In the genomic region with DNA sequence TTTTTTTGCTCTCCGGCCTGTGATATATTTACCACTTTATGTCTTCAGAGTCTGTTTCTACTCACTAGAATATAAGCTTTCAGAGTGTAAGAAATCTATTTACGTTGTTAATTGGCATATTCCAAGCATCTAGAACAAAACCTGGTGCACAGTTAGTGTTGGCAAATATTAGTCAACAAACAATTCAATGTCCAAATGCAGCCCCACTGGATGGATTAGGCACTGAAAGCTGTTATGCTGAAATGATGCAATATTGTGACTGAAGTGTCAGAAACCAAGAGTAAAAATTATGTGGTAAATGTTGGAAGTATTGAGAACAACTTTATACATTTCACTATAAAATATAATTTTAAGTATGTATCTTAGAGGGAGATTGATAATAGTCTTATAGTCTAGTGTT, we compare ENCODE assay signal across 26 cellular contexts. TPM values are rescaled to one million over a fixed set of nuclear protein-coding genes. Genes with fewer than 3 reads are reported as not detected.
DNase-seq lines count a peak whose midpoint lies in the region; ATAC-seq, FAIRE-seq and TF ChIP-seq lines count a peak whose summit lies in the region.
"Had no signal": no experiment of that assay in that cellular context is flagged by ENCODE, and none has a peak within 500 bp of the region (broad histone marks: within the 10 kb centered on the region; RNA-seq: fewer than 3 reads in every experiment).

No MANE protein-coding gene starts in this region.

- POLR2A ChIA-PET in activated CD4-positive, alpha-beta memory T cell treated with anti-CD3 and anti-CD28 coated beads, Interleukin-2, amount 10 ng/mL, durations not matched to agents 7 days and 5 days (lab: Charles Lee): no interaction called here
- POLR2A ChIA-PET in activated CD4-positive, alpha-beta memory T cell treated with anti-CD3 and anti-CD28 coated beads for 36 hours (lab: Charles Lee): no interaction called here

- no peak overlapping the region for H3K4me3 Mint-ChIP-seq in activated CD4-positive, alpha-beta memory T cell treated with anti-CD3 and anti-CD28 coated beads, Interleukin-2, amount 10 ng/mL, durations not matched to agents 7 days and 5 days
- H3K4me3 Mint-ChIP-seq in activated CD4-positive, alpha-beta memory T cell treated with anti-CD3 and anti-CD28 coated beads for 36 hours: no peak overlapping the region
- no peak overlapping the region for H3K4me3 Mint-ChIP-seq in T-helper 17 cell
- no peak overlapping the region for H3K4me3 Mint-ChIP-seq in immature natural killer cell
- H3K4me3 Mint-ChIP-seq in natural killer cell: no peak overlapping the region
- H3K4me3 Mint-ChIP-seq: CD4-positive, alpha-beta T cell had no signal

- H3K27ac Mint-ChIP-seq in activated CD4-positive, alpha-beta memory T cell treated with anti-CD3 and anti-CD28 coated beads, Interleukin-2, amount 10 ng/mL, durations not matched to agents 7 days and 5 days: peak overlapping the region; percentile 7
- H3K27ac Mint-ChIP-seq in activated CD4-positive, alpha-beta memory T cell treated with anti-CD3 and anti-CD28 coated beads for 36 hours: no peak overlapping the region
- peak overlapping the region; percentile 6 for H3K27ac Mint-ChIP-seq in T-helper 17 cell
- peak overlapping the region in 5 of 6 donors; percentile 9 to 73 (median 47) for H3K27ac Mint-ChIP-seq in immature natural killer cell
- H3K27ac Mint-ChIP-seq in natural killer cell: peak overlapping the region; percentile 24 to 67

- WGBS in psoas muscle, 3 donors: 45 to 47% (median 46%) methylated on average over 2 of the region's 2 CpGs

- H3K4me3 ChIP-seq in psoas muscle (no peak overlapping the region), kidney (ENCODE audit: low read length in 2 of 2) (no peak overlapping the region)
- H3K4me3 ChIP-seq: BLaER1 treated with 17β-estradiol and CSF1 and Interleukin-3, amounts not matched to agents 10 nM and 100 nM; GM12878; SK-N-MC had no signal

- H3K9me3 ChIP-seq in T-helper 17 cell (ENCODE audit: control insufficient read depth, low read length, poor library complexity, severe bottlenecking): no peaks in the 10 kb centered on the region
- H3K9me3 ChIP-seq in psoas muscle: no peaks in the 10 kb centered on the region
- H3K9me3 ChIP-seq in kidney (ENCODE audit: control insufficient read depth in 1 of 2, low read length in 2 of 2): no peaks in the 10 kb centered on the region

- TF ChIP-seq CTCF in natural killer cell (IDR thresholded peaks at IDR 0.05): no peak
- no peak for TF ChIP-seq CTCF in psoas muscle (IDR thresholded peaks at IDR 0.05)
- no peak for TF ChIP-seq CTCF in kidney (IDR thresholded peaks at IDR 0.05; ENCODE audit: borderline replicate concordance, extremely low read depth, insufficient read depth)

- no peaks in the 10 kb centered on the region for H3K27me3 Mint-ChIP-seq in activated CD4-positive, alpha-beta memory T cell treated with anti-CD3 and anti-CD28 coated beads, Interleukin-2, amount 10 ng/mL, durations not matched to agents 7 days and 5 days
- no peaks in the 10 kb centered on the region for H3K27me3 Mint-ChIP-seq in activated CD4-positive, alpha-beta memory T cell treated with anti-CD3 and anti-CD28 coated beads for 36 hours
- H3K27me3 Mint-ChIP-seq in T-helper 17 cell (no peaks in the 10 kb centered on the region), immature natural killer cell (ENCODE audit: low read depth in 3 of 3) (peaks cover 0 to 2% (median 0%) of the 10 kb centered on the region in 3 donors), natural killer cell (ENCODE audit: low read depth in 2 of 2) (no peaks in the 10 kb centered on the region)
- H3K27me3 Mint-ChIP-seq: CD4-positive, alpha-beta T cell had no signal

- H3K27ac ChIP-seq in psoas muscle (no peak overlapping the region), kidney (ENCODE audit: low read depth in 2 of 2, low read length in 2 of 2) (no peak overlapping the region)
- H3K27ac ChIP-seq: BLaER1 treated with 17β-estradiol and CSF1 and Interleukin-3, amounts not matched to agents 10 nM and 100 nM; KMS-11; SK-N-MC had no signal

- no peak for FAIRE-seq in kidney (lab: Jason Lieb, UNC)
- FAIRE-seq: A204.1, D721Med, G401.6, GM12878, H1, HTR-8/SVneo, RCC 7860 had no signal

- H3K4me1 Mint-ChIP-seq in activated CD4-positive, alpha-beta memory T cell treated with anti-CD3 and anti-CD28 coated beads, Interleukin-2, amount 10 ng/mL, durations not matched to agents 7 days and 5 days: peaks cover 4% of the 10 kb centered on the region
- peaks cover 5% of the 10 kb centered on the region for H3K4me1 Mint-ChIP-seq in activated CD4-positive, alpha-beta memory T cell treated with anti-CD3 and anti-CD28 coated beads for 36 hours (ENCODE audit: low read depth)
- peaks cover 13% of the 10 kb centered on the region for H3K4me1 Mint-ChIP-seq in T-helper 17 cell
- H3K4me1 Mint-ChIP-seq in immature natural killer cell: peaks cover 20 to 48% of the 10 kb centered on the region in 2 donors
- peaks cover 25 to 35% of the 10 kb centered on the region in 2 donors for H3K4me1 Mint-ChIP-seq in natural killer cell

- H3K27me3 ChIP-seq in psoas muscle (ENCODE audit: insufficient read depth in 3 of 3, low read length in 2 of 3): no peaks in the 10 kb centered on the region
- H3K27me3 ChIP-seq: BLaER1 treated with 17β-estradiol and CSF1 and Interleukin-3, amounts not matched to agents 10 nM and 100 nM had no signal

- peaks cover 70% of the 10 kb centered on the region for H3K36me3 Mint-ChIP-seq in activated CD4-positive, alpha-beta memory T cell treated with anti-CD3 and anti-CD28 coated beads, Interleukin-2, amount 10 ng/mL, durations not matched to agents 7 days and 5 days (ENCODE audit: low read depth)
- peaks cover 46% of the 10 kb centered on the region for H3K36me3 Mint-ChIP-seq in activated CD4-positive, alpha-beta memory T cell treated with anti-CD3 and anti-CD28 coated beads for 36 hours
- H3K36me3 Mint-ChIP-seq in T-helper 17 cell (ENCODE audit: low read depth) (peaks cover 21% of the 10 kb centered on the region), immature natural killer cell (peaks cover 42 to 59% (median 42%) of the 10 kb centered on the region in 3 donors), natural killer cell (peaks cover 51% of the 10 kb centered on the region)

- H3K4me1 ChIP-seq in psoas muscle (no peaks in the 10 kb centered on the region), kidney (ENCODE audit: control insufficient read depth in 1 of 2, insufficient read depth in 1 of 2, low read depth in 1 of 2, low read length in 2 of 2) (no peaks in the 10 kb centered on the region)

- no peak for DNase-seq in activated CD4-positive, alpha-beta memory T cell treated with anti-CD3 and anti-CD28 coated beads, Interleukin-2, amount 10 ng/mL, durations not matched to agents 7 days and 5 days
- no peak for DNase-seq in activated CD4-positive, alpha-beta memory T cell treated with anti-CD3 and anti-CD28 coated beads for 36 hours
- DNase-seq in T-helper 17 cell (no peak), immature natural killer cell (no peak), natural killer cell (no peak), psoas muscle (no peak), left colon (no peak), kidney (no peak)
- DNase-seq: CD4-positive, alpha-beta T cell; HCEC 1CT; MM.1S; NCI-H1694; NCI-H2029 treated with DMSO at 0.1 percent for 48 hours; NCI-H446 treated with DMSO at 0.1 percent for 48 hours; NCI-H526; SIG-M5 had no signal

- intact Hi-C loops in activated CD4-positive, alpha-beta memory T cell treated with anti-CD3 and anti-CD28 coated beads for 36 hours (cut with micrococcal nuclease): no loop called here
- intact Hi-C loops in natural killer cell (cut with micrococcal nuclease): loop anchor here (10.0 kb wide), 1 partner anchor 61 kb away; no protein-coding TSS in a partner anchor
- intact Hi-C loops in psoas muscle (cut with DNase I): no loop called here
- intact Hi-C loops in left colon (cut with DNase I, micrococcal nuclease): no loop called here
- intact Hi-C loops in kidney (cut with DNase I): no loop called here

- peaks cover 10 to 17% of the 10 kb centered on the region in 2 donors for H3K36me3 ChIP-seq in psoas muscle (ENCODE audit: insufficient read depth in 1 of 2, low read depth in 1 of 2)
- H3K36me3 ChIP-seq in kidney (ENCODE audit: control insufficient read depth in 1 of 2, insufficient read depth in 2 of 2, low read length in 2 of 2): peaks cover 8 to 13% of the 10 kb centered on the region in 2 donors

- CTCF ChIA-PET in activated CD4-positive, alpha-beta memory T cell treated with anti-CD3 and anti-CD28 coated beads, Interleukin-2, amount 10 ng/mL, durations not matched to agents 7 days and 5 days (lab: Charles Lee): no interaction called here
- CTCF ChIA-PET in activated CD4-positive, alpha-beta memory T cell treated with anti-CD3 and anti-CD28 coated beads for 36 hours (lab: Charles Lee): interaction anchor here (1.2 kb wide), 1 partner anchor 27 kb away, joined by 5 read pairs; no protein-coding TSS in a partner anchor

- no peaks in the 10 kb centered on the region for H3K9me3 Mint-ChIP-seq in activated CD4-positive, alpha-beta memory T cell treated with anti-CD3 and anti-CD28 coated beads, Interleukin-2, amount 10 ng/mL, durations not matched to agents 7 days and 5 days
- no peaks in the 10 kb centered on the region for H3K9me3 Mint-ChIP-seq in activated CD4-positive, alpha-beta memory T cell treated with anti-CD3 and anti-CD28 coated beads for 36 hours
- H3K9me3 Mint-ChIP-seq in immature natural killer cell: no peaks in the 10 kb centered on the region
- H3K9me3 Mint-ChIP-seq in natural killer cell: no peaks in the 10 kb centered on the region
- H3K9me3 Mint-ChIP-seq: CD4-positive, alpha-beta T cell had no signal

- no peak overlapping the region for H3K9ac ChIP-seq in kidney (ENCODE audit: low read length in 2 of 2)
- H3K9ac ChIP-seq: BLaER1 treated with 17β-estradiol and CSF1 and Interleukin-3, amounts not matched to agents 10 nM and 100 nM; KMS-11 had no signal

- no peak for ATAC-seq in T-helper 17 cell
- no peak for ATAC-seq in natural killer cell
- ATAC-seq in psoas muscle: no peak
- no peak for ATAC-seq in left colon
- ATAC-seq: GM12878 had no signal

RNA-seq across cellular contexts. Expression of a gene that starts 24.8 kb away (rescaled TPM):
- 100 to 1,000 TPM; 138 TPM for total RNA-seq in activated CD4-positive, alpha-beta memory T cell treated with anti-CD3 and anti-CD28 coated beads, Interleukin-2, amount 10 ng/mL, durations not matched to agents 7 days and 5 days
- total RNA-seq in activated CD4-positive, alpha-beta memory T cell treated with anti-CD3 and anti-CD28 coated beads for 36 hours: 10 to 100 TPM; 58.2 to 58.3 TPM
- total RNA-seq in T-helper 17 cell (100 to 1,000 TPM in 1 of 2 donors, 10 to 100 TPM in 1; 97.2 to 102 TPM), natural killer cell (100 to 1,000 TPM; 132 to 156 (median 149) TPM), psoas muscle (10 to 100 TPM in 3 of 4 donors, 1 to 10 TPM in 1; 5.5 to 17.8 (median 13.8) TPM), left colon (10 to 100 TPM; 21.2 to 26.8 TPM), kidney (60.3 TPM)
- polyA plus RNA-seq in immature natural killer cell (100 to 1,000 TPM; 141 to 184 (median 142) TPM), psoas muscle (100 to 1,000 TPM in 1 of 3 donors, 1 to 10 TPM in 2; 5.8 to 113 (median 6.9) TPM), kidney (ENCODE audit: insufficient read depth, low read depth, low replicate concordance) (40.6 TPM)
- total RNA-seq: H1 had no signal

RNA-seq across cellular contexts. Expression of a gene that starts 45.3 kb away (rescaled TPM):
- total RNA-seq in activated CD4-positive, alpha-beta memory T cell treated with anti-CD3 and anti-CD28 coated beads, Interleukin-2, amount 10 ng/mL, durations not matched to agents 7 days and 5 days: under 1 TPM; 0.50 to 0.83 TPM
- not detected for total RNA-seq in activated CD4-positive, alpha-beta memory T cell treated with anti-CD3 and anti-CD28 coated beads for 36 hours
- total RNA-seq in T-helper 17 cell (not detected), natural killer cell (not detected), psoas muscle (not detected), left colon (under 1 TPM in 1 of 2 donors, not detected in 1; 0.34 TPM), kidney (0.91 TPM)
- polyA plus RNA-seq in immature natural killer cell (not detected), psoas muscle (under 1 TPM in 2 of 3 donors, not detected in 1; 0.10 to 0.38 TPM), kidney (ENCODE audit: insufficient read depth, low read depth, low replicate concordance) (0.45 TPM)
- total RNA-seq: CD4-positive, alpha-beta T cell; GM12878; H1 had no signal
- polyA plus RNA-seq: H1 had no signal
